8 cellular contexts compared by ENCODE assay signal in genomic region chr1:40980453-40981121, GRCh38. TPM values are rescaled to one million over a fixed set of nuclear protein-coding genes. Genes with fewer than 3 reads are reported as not detected.
A peak's percentile ranks its signal among the peaks of the same experiment; 100 is the strongest.
DNase-seq lines count a peak whose midpoint lies in the region; ATAC-seq and TF ChIP-seq lines count a peak whose summit lies in the region.

No MANE protein-coding gene starts in this region.

- peaks cover 33% of the 10 kb centered on the region for H4K20me1 ChIP-seq in OCI-LY7 (ENCODE audit: insufficient read depth, low read length)

- H3K9me3 ChIP-seq in OCI-LY7 (ENCODE audit: low read length): no peaks in the 10 kb centered on the region

- H3K4me3 ChIP-seq in OCI-LY7 (ENCODE audit: low read depth, low read length, poor library complexity, severe bottlenecking) (peak overlapping the region; percentile 100), retinal pigment epithelial cell (ENCODE audit: low read length) (peak overlapping the region; percentile 70)

- H3K4me1 ChIP-seq in OCI-LY7 (ENCODE audit: insufficient read depth, low read length, poor library complexity, severe bottlenecking): peaks cover 25% of the 10 kb centered on the region

- peaks cover 53% of the 10 kb centered on the region for H3K79me2 ChIP-seq in OCI-LY7 (ENCODE audit: insufficient read depth, low read depth, low read length)

- H3K27ac ChIP-seq in OCI-LY7 (ENCODE audit: low read depth, low read length, poor library complexity, severe bottlenecking): peak overlapping the region; percentile 79

- peaks cover 54% of the 10 kb centered on the region for H3K36me3 ChIP-seq in OCI-LY7 (ENCODE audit: insufficient read depth, low read length)

- peak overlapping the region; percentile 39; the same call in 1 of the 2 replicates for H2AFZ ChIP-seq in OCI-LY7 (ENCODE audit: low read length)

- CTCF ChIA-PET in OCI-LY7 (lab: Charles Lee; ENCODE audit: unreplicated experiment): no interaction called here

- intact Hi-C loops in OCI-LY7 (cut with micrococcal nuclease; ENCODE audit: unreplicated experiment): loop anchor here (2.0 kb wide), 1 partner anchor 22 kb away; no protein-coding TSS in a partner anchor

- H3K4me2 ChIP-seq in OCI-LY7 (ENCODE audit: low read length): peak overlapping the region; percentile 83

- ATAC-seq in HG02588 (IDR thresholded peaks at IDR 0.05; ENCODE audit: unreplicated experiment) (peak; percentile 10), GM21447 (IDR thresholded peaks at IDR 0.05; ENCODE audit: unreplicated experiment) (no peak)

- TF ChIP-seq CTCF in OCI-LY7 (conservative IDR thresholded peaks at IDR 0.05; ENCODE audit: low read length) (no peak), retinal pigment epithelial cell (conservative IDR thresholded peaks at IDR 0.05; ENCODE audit: low read depth, low read length) (no peak)

- BruUV-seq in OCI-LY7 (replicated peaks; lab: Mats Ljungman, UMichigan): no TSS peak

- peak; percentile 45 for DNase-seq in EL
- DNase-seq in OCI-LY7 (ENCODE audit: low spot score): peak; percentile 75
- peak; percentile 39 for DNase-seq in activated effector memory CD4-positive, alpha-beta T cell treated with Interleukin-2 at 50 U/mL for 16 hours
- DNase-seq in glomerular visceral epithelial cell (ENCODE audit: extremely low spot score): peak; percentile 66
- DNase-seq in retinal pigment epithelial cell (ENCODE audit: low read depth): no peak
- no peak for DNase-seq in MV-4-11 (lab: John Stamatoyannopoulos, UW)

- H3K9me2 ChIP-seq in OCI-LY7 (ENCODE audit: insufficient read depth, low read length): no peaks in the 10 kb centered on the region

- POLR2A ChIA-PET in OCI-LY7 (lab: Charles Lee): interaction anchor here (0.6 kb wide), 1 partner anchor 1167 kb away, joined by 3 read pairs; no protein-coding TSS in a partner anchor

RNA-seq across cellular contexts. Expression of gene CTPS1, which starts 1.1 kb away (rescaled TPM):
- total RNA-seq in OCI-LY7 (2014; rRNA removed; shearing (Covaris generic)): 58.9 and 76.6 TPM in 2 replicates
- 111 and 117 TPM in 2 replicates for total RNA-seq in OCI-LY7 (2022)

RNA-seq across cellular contexts. Expression of gene SLFNL1, which starts 40.9 kb away (rescaled TPM):
- 0.82 and 1.1 TPM in 2 replicates for total RNA-seq in OCI-LY7 (2014; rRNA removed; shearing (Covaris generic))
- 0.49 and 0.57 TPM in 2 replicates for total RNA-seq in OCI-LY7 (2022)

Comparison
In these comparisons a context has a peak if more than half of its experiments do, and no peak if none do; other contexts are left out.
1. DNase-seq: peak in EL (single experiment), OCI-LY7 (single experiment), activated effector memory CD4-positive, alpha-beta T cell treated with Interleukin-2 at 50 U/mL for 16 hours (single experiment) and glomerular visceral epithelial cell (single experiment); none in retinal pigment epithelial cell (single experiment) and MV-4-11 (single experiment).